In genomic region chr6:40719671-40720374, GRCh38 we compare ENCODE assay signal across 9 cellular contexts.
A peak's percentile ranks its signal among the peaks of the same experiment; 100 is the strongest.
DNase-seq lines count a peak whose midpoint lies in the region; ATAC-seq and TF ChIP-seq lines count a peak whose summit lies in the region.
"Had no signal": no experiment of that assay in that cellular context is flagged by ENCODE, and none has a peak within 500 bp of the region (broad histone marks: within the 10 kb centered on the region; RNA-seq: fewer than 3 reads in every experiment).

No MANE protein-coding gene starts in this region.

- TF ChIP-seq CTCF in right atrium auricular region (IDR thresholded peaks at IDR 0.05) (no peak), Calu3 (IDR thresholded peaks at IDR 0.05; ENCODE audit: unreplicated experiment) (no peak)

- peak overlapping the region in 2 of 3 donors; percentile 24 to 32 for H3K4me3 Mint-ChIP-seq in T-cell
- H3K4me3 Mint-ChIP-seq in Calu3 (ENCODE audit: low read depth, unreplicated experiment): no peak overlapping the region
- H3K4me3 Mint-ChIP-seq in CD8-positive, alpha-beta memory T cell: peak overlapping the region in 1 of 7 donors; percentile 9
- H3K4me3 Mint-ChIP-seq: activated naive CD4-positive, alpha-beta T cell treated with anti-CD3 and anti-CD28 coated beads, Interleukin-2, amount 50 U/mL, for 24 hours had no signal

- peaks cover 0 to 16% of the 10 kb centered on the region in 2 donors for H3K4me1 ChIP-seq in right atrium auricular region
- peaks cover 6% of the 10 kb centered on the region for H3K4me1 ChIP-seq in CD8-positive, alpha-beta memory T cell (ENCODE audit: insufficient read depth, low read length)

- H3K4me1 Mint-ChIP-seq in T-cell (peaks cover 12 to 18% (median 18%) of the 10 kb centered on the region in 3 donors), Calu3 (ENCODE audit: low read depth, unreplicated experiment) (no peaks in the 10 kb centered on the region)
- peaks cover 5 to 17% (median 6%) of the 10 kb centered on the region in 3 donors for H3K4me1 Mint-ChIP-seq in CD8-positive, alpha-beta memory T cell

- peak; percentile 68 for ATAC-seq in Right ventricle myocardium inferior
- peak; percentile 75 for ATAC-seq in HG03103 (IDR thresholded peaks at IDR 0.05; ENCODE audit: low read depth, unreplicated experiment)
- no peak for ATAC-seq in T-cell (replicated peaks in 1 of 4)

- H3K36me3 Mint-ChIP-seq in T-cell (no peaks in the 10 kb centered on the region), Calu3 (ENCODE audit: insufficient read depth, unreplicated experiment) (no peaks in the 10 kb centered on the region)
- H3K36me3 Mint-ChIP-seq in CD8-positive, alpha-beta memory T cell: no peaks in the 10 kb centered on the region
- H3K36me3 Mint-ChIP-seq: activated naive CD4-positive, alpha-beta T cell treated with anti-CD3 and anti-CD28 coated beads, Interleukin-2, amount 50 U/mL, for 24 hours had no signal

- BruUV-seq in Calu3 (replicated peaks; lab: Mats Ljungman, UMichigan): no TSS peak

- no peaks in the 10 kb centered on the region for H3K9me3 ChIP-seq in right atrium auricular region
- H3K9me3 ChIP-seq in CD8-positive, alpha-beta memory T cell (ENCODE audit: low read length): no peaks in the 10 kb centered on the region

- H3K27me3 ChIP-seq in right atrium auricular region: no peaks in the 10 kb centered on the region
- H3K27me3 ChIP-seq in CD8-positive, alpha-beta memory T cell (ENCODE audit: insufficient read depth, low read length, poor library complexity, severe bottlenecking): no peaks in the 10 kb centered on the region

- peak overlapping the region in 1 of 2 donors; percentile 34 for H3K27ac ChIP-seq in right atrium auricular region
- no peak overlapping the region for H3K27ac ChIP-seq in CD8-positive, alpha-beta memory T cell (ENCODE audit: low read depth, low read length)

- no peak overlapping the region for H3K4me3 ChIP-seq in right atrium auricular region
- no peak overlapping the region for H3K4me3 ChIP-seq in CD8-positive, alpha-beta memory T cell (ENCODE audit: low read length)

- DNase-seq in Right ventricle myocardium inferior (ENCODE audit: missing footprints): no peak
- no peak for DNase-seq in right atrium auricular region (ENCODE audit: low spot score)
- no peak for DNase-seq in T-cell
- peak; percentile 22 to 33 for DNase-seq in hippocampal formation (lab: John Stamatoyannopoulos, UW)
- DNase-seq in stromal cell of bone marrow (ENCODE audit: low read depth): peak; percentile 28
- DNase-seq in Calu3: no peak
- DNase-seq in CD8-positive, alpha-beta memory T cell: no peak

- no peaks in the 10 kb centered on the region for H3K36me3 ChIP-seq in right atrium auricular region
- no peaks in the 10 kb centered on the region for H3K36me3 ChIP-seq in CD8-positive, alpha-beta memory T cell (ENCODE audit: insufficient read depth, low read length)

- H3K27me3 Mint-ChIP-seq in T-cell: peaks cover 4 to 5% of the 10 kb centered on the region in 2 donors
- H3K27me3 Mint-ChIP-seq in Calu3 (ENCODE audit: unreplicated experiment): peaks cover 76% of the 10 kb centered on the region
- H3K27me3 Mint-ChIP-seq in CD8-positive, alpha-beta memory T cell: peaks cover 0 to 13% of the 10 kb centered on the region in 2 donors
- H3K27me3 Mint-ChIP-seq: activated naive CD4-positive, alpha-beta T cell treated with anti-CD3 and anti-CD28 coated beads, Interleukin-2, amount 50 U/mL, for 24 hours had no signal

- H3K27ac Mint-ChIP-seq in T-cell (peak overlapping the region in 1 of 2 donors; percentile 35), Calu3 (ENCODE audit: unreplicated experiment) (no peak overlapping the region)
- H3K27ac Mint-ChIP-seq in CD8-positive, alpha-beta memory T cell: peak overlapping the region in 2 of 8 donors; percentile 14 to 40

- POLR2A ChIA-PET in T-cell (lab: Charles Lee): no interaction called here
- POLR2A ChIA-PET in CD8-positive, alpha-beta memory T cell (lab: Charles Lee): no interaction called here

- H3K9me3 Mint-ChIP-seq in T-cell (no peaks in the 10 kb centered on the region), Calu3 (ENCODE audit: low read depth, unreplicated experiment) (no peaks in the 10 kb centered on the region)
- no peaks in the 10 kb centered on the region for H3K9me3 Mint-ChIP-seq in CD8-positive, alpha-beta memory T cell
- H3K9me3 Mint-ChIP-seq: activated naive CD4-positive, alpha-beta T cell treated with anti-CD3 and anti-CD28 coated beads, Interleukin-2, amount 50 U/mL, for 24 hours had no signal

- intact Hi-C loops in Right ventricle myocardium inferior (cut with DNase I): no loop called here
- intact Hi-C loops in Calu3 (cut with micrococcal nuclease; ENCODE audit: unreplicated experiment): no loop called here

- CTCF ChIA-PET in T-cell (lab: Charles Lee): no interaction called here
- CTCF ChIA-PET in Calu3 (lab: Charles Lee): interaction anchor here (0.6 kb wide), 1 partner anchor 15 kb away, joined by 3 read pairs; no protein-coding TSS in a partner anchor
- CTCF ChIA-PET in CD8-positive, alpha-beta memory T cell (lab: Charles Lee): no interaction called here

Comparison
In these comparisons a context has a peak if more than half of its experiments do, and no peak if none do; other contexts are left out.
1. ATAC-seq: peak in Right ventricle myocardium inferior (single experiment) and HG03103 (single experiment); none in T-cell (0 of 4).
2. DNase-seq: peak in hippocampal formation (2 of 2) and stromal cell of bone marrow (single experiment); none in Right ventricle myocardium inferior (single experiment), right atrium auricular region (single experiment), T-cell (0 of 34), Calu3 (single experiment) and CD8-positive, alpha-beta memory T cell (0 of 5).